Comparison of ENCODE assay signal across 8 cellular contexts in the genomic region with DNA sequence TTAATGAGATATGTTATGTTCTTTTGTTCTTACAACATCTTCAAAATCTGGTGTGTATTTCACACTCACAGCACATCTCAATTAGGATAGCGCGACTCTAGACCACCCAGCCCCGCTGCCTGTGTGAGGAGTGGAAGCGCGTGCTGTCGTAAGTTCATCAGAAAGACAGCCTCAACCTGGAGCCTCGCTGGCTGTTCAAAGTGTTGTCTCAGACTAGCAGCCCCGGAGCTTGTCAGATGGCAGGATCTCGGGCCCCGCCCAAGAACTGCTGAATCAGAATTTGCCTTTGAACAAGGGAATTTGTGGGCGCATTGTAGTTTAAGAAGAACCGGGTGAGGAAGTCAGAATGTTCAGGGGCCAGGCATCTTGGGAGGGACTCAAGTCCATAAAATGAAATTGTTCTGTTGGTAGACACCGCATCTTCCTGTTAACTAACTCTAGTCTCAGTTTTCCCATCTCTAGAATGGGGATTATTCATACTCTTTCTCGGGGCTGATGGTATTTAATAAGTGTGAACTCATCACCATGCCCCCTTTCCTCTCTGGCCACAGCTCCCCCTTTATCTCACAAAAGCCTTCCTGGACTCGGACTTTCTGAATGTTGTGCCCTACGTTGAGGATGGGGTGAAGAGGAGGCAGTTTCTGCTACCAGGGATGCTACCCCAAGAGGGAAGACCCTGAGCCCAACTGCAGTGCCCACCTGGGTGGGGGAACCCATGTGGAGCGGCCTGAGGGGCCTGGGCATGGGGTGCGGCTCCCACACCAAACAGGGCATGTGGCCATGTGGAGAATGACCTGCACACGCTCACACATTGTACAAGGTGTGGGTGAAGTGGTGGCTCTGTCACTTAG. TPM values are rescaled to one million over a fixed set of nuclear protein-coding genes. Genes with fewer than 3 reads are reported as not detected.
DNase-seq lines count a peak whose midpoint lies in the region; TF ChIP-seq lines count a peak whose summit lies in the region.

No MANE protein-coding gene starts in this region.

- no peaks in the 10 kb centered on the region for H3K27me3 ChIP-seq in CD4-positive, alpha-beta memory T cell (ENCODE audit: insufficient read depth, low read length)
- H3K27me3 ChIP-seq in A673 (replicated peaks; ENCODE audit: insufficient read depth, low read depth, low read length, poor library complexity) = no peaks in the 10 kb centered on the region

- DNase-seq in CD4-positive, alpha-beta memory T cell = peak; percentile 80 to 91 (median 83)
- DNase-seq in activated CD4-positive, alpha-beta T cell treated with anti-CD3 and anti-CD28 coated beads for 1 hour = peak; percentile 66
- DNase-seq in caudate nucleus (lab: John Stamatoyannopoulos, UW) (peak in 41 of 61 donors; percentile 3 to 83 (median 30)), COLO829 (ENCODE audit: low spot score) (no peak), progenitor cell of endocrine pancreas (ENCODE audit: low spot score, unreplicated experiment) (no peak), GM19238 (ENCODE audit: insufficient read length, low spot score) (no peak), A673 (ENCODE audit: low spot score) (no peak)
- DNase-seq in stimulated activated CD4-positive, alpha-beta T cell treated with anti-CD3 and anti-CD28 coated beads, Interleukin-1b, Interleukin-23, amount 100 ng/mL, for 24 hours (ENCODE audit: low read depth in 4 of 4, low spot score in 1 of 4) = peak in 3 of 4 experiments; percentile 21 to 65 (median 49)

- peak overlapping the region; percentile 68 to 98 (median 95) for H3K27ac Mint-ChIP-seq in CD4-positive, alpha-beta memory T cell
- H3K27ac Mint-ChIP-seq in progenitor cell of endocrine pancreas = no peak overlapping the region

- H3K36me3 ChIP-seq in CD4-positive, alpha-beta memory T cell (ENCODE audit: insufficient read depth, low read length) = no peaks in the 10 kb centered on the region
- no peaks in the 10 kb centered on the region for H3K36me3 ChIP-seq in A673 (ENCODE audit: insufficient read depth, low read length, poor library complexity, severe bottlenecking)

- BruUV-seq in A673 (replicated peaks; lab: Mats Ljungman, UMichigan) = no TSS peak

- CTCF ChIA-PET in CD4-positive, alpha-beta memory T cell (lab: Charles Lee; ENCODE audit: partially characterized antibody) = interaction anchor here (1.0 to 12.7 kb wide), 5 partner anchors 8 to 309 kb away, joined by 3 to 251 read pairs (median 9); a partner anchor contains a TSS
- CTCF ChIA-PET in A673 (lab: Charles Lee) = no interaction called here

- no peaks in the 10 kb centered on the region for H3K27me3 Mint-ChIP-seq in CD4-positive, alpha-beta memory T cell
- peaks cover 50% of the 10 kb centered on the region for H3K27me3 Mint-ChIP-seq in progenitor cell of endocrine pancreas

- POLR2A ChIA-PET in CD4-positive, alpha-beta memory T cell (lab: Charles Lee; ENCODE audit: partially characterized antibody) = interaction anchor here (0.5 to 25.1 kb wide), 8 partner anchors 8 to 293 kb away, joined by 3 to 580 read pairs (median 4); a partner anchor contains a TSS
- POLR2A ChIA-PET in A673 (lab: Charles Lee; ENCODE audit: low non-redundant PET) = no interaction called here

- TF ChIP-seq CTCF in progenitor cell of endocrine pancreas (IDR thresholded peaks at IDR 0.05; ENCODE audit: unreplicated experiment) (no peak), A673 (conservative IDR thresholded peaks at IDR 0.05; ENCODE audit: low read depth, low read length) (no peak)

- peak overlapping the region; percentile 43 for H3K27ac ChIP-seq in CD4-positive, alpha-beta memory T cell (ENCODE audit: low read depth, low read length)
- H3K27ac ChIP-seq in caudate nucleus (ENCODE audit: low read depth, low read length) = no peak overlapping the region
- H3K27ac ChIP-seq in A673 (ENCODE audit: low read depth, low read length, poor library complexity, severe bottlenecking) = no peak overlapping the region

- H3K36me3 Mint-ChIP-seq in CD4-positive, alpha-beta memory T cell = no peaks in the 10 kb centered on the region
- H3K36me3 Mint-ChIP-seq in progenitor cell of endocrine pancreas (ENCODE audit: insufficient read depth) = no peaks in the 10 kb centered on the region

- peak overlapping the region in 7 of 8 donors; percentile 37 to 83 (median 71) for H3K4me3 Mint-ChIP-seq in CD4-positive, alpha-beta memory T cell
- no peak overlapping the region for H3K4me3 Mint-ChIP-seq in progenitor cell of endocrine pancreas (ENCODE audit: low read depth)

- peaks cover 0 to 2% (median 0%) of the 10 kb centered on the region in 8 donors for H3K9me3 Mint-ChIP-seq in CD4-positive, alpha-beta memory T cell
- H3K9me3 Mint-ChIP-seq in progenitor cell of endocrine pancreas (ENCODE audit: low read depth) = no peaks in the 10 kb centered on the region

- no peaks in the 10 kb centered on the region for H3K9me3 ChIP-seq in CD4-positive, alpha-beta memory T cell (ENCODE audit: control insufficient read depth in 1 of 2, low read length in 2 of 2)
- H3K9me3 ChIP-seq in A673 (ENCODE audit: low read depth, low read length, poor library complexity, severe bottlenecking) = no peaks in the 10 kb centered on the region

- peaks cover 46 to 79% (median 66%) of the 10 kb centered on the region in 4 donors for H3K4me1 Mint-ChIP-seq in CD4-positive, alpha-beta memory T cell
- peaks cover 16% of the 10 kb centered on the region for H3K4me1 Mint-ChIP-seq in progenitor cell of endocrine pancreas (ENCODE audit: low read depth)

- intact Hi-C loops in CD4-positive, alpha-beta memory T cell (cut with micrococcal nuclease) = loop anchor here (2.0 kb wide), 2 partner anchors 41 to 197 kb away; a partner anchor contains a TSS
- intact Hi-C loops in A673 (cut with micrococcal nuclease; ENCODE audit: unreplicated experiment) = no loop called here

- H3K4me1 ChIP-seq in CD4-positive, alpha-beta memory T cell (ENCODE audit: insufficient read depth, low read length) = peaks cover 70% of the 10 kb centered on the region
- H3K4me1 ChIP-seq in A673 (ENCODE audit: insufficient read depth, low read length, poor library complexity, severe bottlenecking) = no peaks in the 10 kb centered on the region

- H3K4me3 ChIP-seq in CD4-positive, alpha-beta memory T cell (ENCODE audit: low read length in 2 of 2) = no peak overlapping the region
- H3K4me3 ChIP-seq in A673 (ENCODE audit: low read depth, low read length, poor library complexity, severe bottlenecking) = no peak overlapping the region

RNA-seq across cellular contexts. Expression of a gene that starts 40.4 kb away (rescaled TPM):
- total RNA-seq in CD4-positive, alpha-beta memory T cell = 10 to 100 TPM; 44.9 to 45.8 TPM
- polyA plus RNA-seq in CD4-positive, alpha-beta memory T cell = 10 to 100 TPM; 33.0 to 34.6 TPM
- total RNA-seq in progenitor cell of endocrine pancreas (1.1 and 1.3 TPM in 2 replicates), A673 (2021) (3.0 and 3.5 TPM in 2 replicates)

Comparison
In these comparisons a context has a peak if more than half of its experiments do, and no peak if none do; other contexts are left out.
1. DNase-seq: peak in CD4-positive, alpha-beta memory T cell (5 of 5), activated CD4-positive, alpha-beta T cell treated with anti-CD3 and anti-CD28 coated beads for 1 hour (single experiment), caudate nucleus (41 of 61) and stimulated activated CD4-positive, alpha-beta T cell treated with anti-CD3 and anti-CD28 coated beads, Interleukin-1b, Interleukin-23, amount 100 ng/mL, for 24 hours (3 of 4); none in COLO829 (single experiment), progenitor cell of endocrine pancreas (single experiment), GM19238 (single experiment) and A673 (single experiment).
2. RNA of a gene that starts 40.4 kb away (total RNA-seq): 44.9 to 45.8 TPM in CD4-positive, alpha-beta memory T cell; 3.0 to 3.5 TPM in A673 and 1.1 to 1.3 TPM in progenitor cell of endocrine pancreas; every median in the first group is over 10 times any median in the second.